Comparison of ENCODE assay signal across 8 cellular contexts in genomic region chr15:88545578-88546247, GRCh38. TPM values are rescaled to one million over a fixed set of nuclear protein-coding genes. Genes with fewer than 3 reads are reported as not detected.
A peak's percentile ranks its signal among the peaks of the same experiment; 100 is the strongest.
DNase-seq lines count a peak whose midpoint lies in the region; ATAC-seq and TF ChIP-seq lines count a peak whose summit lies in the region.
"Not testable (repeated sequence)": the region's sequence is repeated elsewhere in the genome, so short reads cannot be mapped to it uniquely, and the experiment has no call there.

No MANE protein-coding gene starts in this region.

- POLR2A ChIA-PET in activated CD8-positive, alpha-beta T cell treated with anti-CD3 and anti-CD28 coated beads for 36 hours (lab: Charles Lee): not testable (repeated sequence)

- not testable (repeated sequence) for H3K36me3 ChIP-seq in mesendoderm (ENCODE audit: control insufficient read depth, insufficient read depth, low read length); rectal smooth muscle tissue (ENCODE audit: control insufficient read depth, insufficient read depth, low read length); urinary bladder (ENCODE audit: insufficient read depth)

- H2BK5ac ChIP-seq in mesendoderm (ENCODE audit: low read length): peak overlapping the region; percentile 97

- TSS peak; percentile 71 for BruUV-seq in Calu3 (replicated peaks; lab: Mats Ljungman, UMichigan)

- not testable (repeated sequence) for H3K36me3 Mint-ChIP-seq in Calu3 (ENCODE audit: insufficient read depth, unreplicated experiment); activated CD8-positive, alpha-beta T cell treated with anti-CD3 and anti-CD28 coated beads for 36 hours (ENCODE audit: low read depth)

- H2BK15ac ChIP-seq in mesendoderm (replicated peaks; ENCODE audit: low read depth): not testable (repeated sequence)

- not testable (repeated sequence) for H3K4me1 Mint-ChIP-seq in Calu3 (ENCODE audit: low read depth, unreplicated experiment)
- H3K4me1 Mint-ChIP-seq in activated CD8-positive, alpha-beta T cell treated with anti-CD3 and anti-CD28 coated beads for 36 hours (ENCODE audit: low read depth): peaks cover 14% of the 10 kb centered on the region

- H3K27ac ChIP-seq in foreskin keratinocyte (peak overlapping the region; percentile 90), mesendoderm (ENCODE audit: low read depth, low read length) (peak overlapping the region; percentile 85), rectal smooth muscle tissue (ENCODE audit: low read depth, low read length) (peak overlapping the region; percentile 71), urinary bladder (ENCODE audit: low read depth) (peak overlapping the region; percentile 29)

- H3K27me3 Mint-ChIP-seq in Calu3 (ENCODE audit: unreplicated experiment); activated CD8-positive, alpha-beta T cell treated with anti-CD3 and anti-CD28 coated beads for 36 hours: not testable (repeated sequence)

- H3K4me2 ChIP-seq in mesendoderm (ENCODE audit: low read length): peak overlapping the region; percentile 93

- peak overlapping the region; percentile 93 for H3K56ac ChIP-seq in mesendoderm (ENCODE audit: low read length)

- H3K4me1 ChIP-seq in foreskin keratinocyte; mesendoderm (ENCODE audit: control insufficient read depth, low read depth, low read length); urinary bladder (ENCODE audit: insufficient read depth): not testable (repeated sequence)
- H3K4me1 ChIP-seq in rectal smooth muscle tissue (ENCODE audit: control insufficient read depth, insufficient read depth, low read length): peaks cover 20% of the 10 kb centered on the region

- not testable (repeated sequence) for H3K79me1 ChIP-seq in mesendoderm (ENCODE audit: low read length)

- H4K8ac ChIP-seq in mesendoderm (ENCODE audit: low read depth, low read length): not testable (repeated sequence)

- not testable (repeated sequence) for H2AK5ac ChIP-seq in mesendoderm (ENCODE audit: low read length)

- H2BK120ac ChIP-seq in mesendoderm (ENCODE audit: low read depth, low read length): peak overlapping the region; percentile 8

- peak overlapping the region; percentile 82 for H3K9ac ChIP-seq in mesendoderm (ENCODE audit: low read length)
- H3K9ac ChIP-seq in rectal smooth muscle tissue (ENCODE audit: low read length): peak overlapping the region; percentile 45

- peak overlapping the region; percentile 60 for H3K27ac Mint-ChIP-seq in Calu3 (ENCODE audit: unreplicated experiment)
- H3K27ac Mint-ChIP-seq in activated CD8-positive, alpha-beta T cell treated with anti-CD3 and anti-CD28 coated beads for 36 hours: peak overlapping the region; percentile 94

- peak overlapping the region; percentile 96 for H3K18ac ChIP-seq in mesendoderm (ENCODE audit: low read length)

- H3K23ac ChIP-seq in mesendoderm (ENCODE audit: low read length): not testable (repeated sequence)

- not testable (repeated sequence) for ATAC-seq in activated CD8-positive, alpha-beta T cell treated with anti-CD3 and anti-CD28 coated beads for 36 hours; foreskin keratinocyte

- H3K27me3 ChIP-seq in foreskin keratinocyte; mesendoderm (ENCODE audit: insufficient read depth, low read length, poor library complexity); rectal smooth muscle tissue (ENCODE audit: control insufficient read depth, insufficient read depth, low read length): not testable (repeated sequence)

- DNase-seq in Calu3; NB4 (ENCODE audit: low read depth); activated CD8-positive, alpha-beta T cell treated with anti-CD3 and anti-CD28 coated beads for 36 hours; cardiac fibroblast (ENCODE audit: low read depth in 2 of 2); foreskin keratinocyte; mesendoderm: not testable (repeated sequence)

- H4K5ac ChIP-seq in mesendoderm (ENCODE audit: low read length): peak overlapping the region; percentile 77

- H3K79me2 ChIP-seq in mesendoderm (ENCODE audit: control insufficient read depth, insufficient read depth, low read length): not testable (repeated sequence)

- H3K4ac ChIP-seq in mesendoderm (ENCODE audit: low read depth, low read length): peak overlapping the region; percentile 58

- CTCF ChIA-PET in Calu3 (lab: Charles Lee); activated CD8-positive, alpha-beta T cell treated with anti-CD3 and anti-CD28 coated beads for 36 hours (lab: Charles Lee): not testable (repeated sequence)

- not testable (repeated sequence) for H3K9me3 Mint-ChIP-seq in Calu3 (ENCODE audit: low read depth, unreplicated experiment); activated CD8-positive, alpha-beta T cell treated with anti-CD3 and anti-CD28 coated beads for 36 hours

- H3K4me3 Mint-ChIP-seq in Calu3 (ENCODE audit: low read depth, unreplicated experiment): peak overlapping the region; percentile 74
- H3K4me3 Mint-ChIP-seq in activated CD8-positive, alpha-beta T cell treated with anti-CD3 and anti-CD28 coated beads for 36 hours: peak overlapping the region; percentile 87

- intact Hi-C loops in Calu3 (cut with micrococcal nuclease; ENCODE audit: unreplicated experiment): loop anchor here (5.0 kb wide), 1 partner anchor 67 kb away; no protein-coding TSS in a partner anchor
- intact Hi-C loops in activated CD8-positive, alpha-beta T cell treated with anti-CD3 and anti-CD28 coated beads for 36 hours (cut with micrococcal nuclease): loop anchor here (5.0 kb wide), 1 partner anchor 77 kb away; the partner anchor contains the start of gene AEN

- not testable (repeated sequence) for TF ChIP-seq POLR2A in NB4 (IDR thresholded peaks at IDR 0.05; ENCODE audit: extremely low read depth, insufficient read length)

- not testable (repeated sequence) for TF ChIP-seq CTCF in Calu3 (IDR thresholded peaks at IDR 0.05; ENCODE audit: unreplicated experiment); NB4 (IDR thresholded peaks at IDR 0.05; ENCODE audit: low read depth, low read length); activated CD8-positive, alpha-beta T cell treated with anti-CD3 and anti-CD28 coated beads for 36 hours (IDR thresholded peaks at IDR 0.05); cardiac fibroblast (IDR thresholded peaks at IDR 0.05; ENCODE audit: low read depth, low read length); foreskin keratinocyte (conservative IDR thresholded peaks at IDR 0.05)

- no CpG with 5 or more reads among the region's 8 CpGs for WGBS in mesendoderm (ENCODE audit: extremely low coverage, insufficient coverage, low lambda C conversion rate)
- WGBS in urinary bladder: 3% methylated on average over 7 of the region's 8 CpGs

- peak overlapping the region; percentile 74 for H3K4me3 ChIP-seq in NB4 (ENCODE audit: low read depth, low read length)
- H3K4me3 ChIP-seq in cardiac fibroblast (replicated peaks in 1 of 2; ENCODE audit: low read depth in 2 of 2, low read length in 2 of 2): peak overlapping the region; percentile 69 to 73
- H3K4me3 ChIP-seq in mesendoderm (ENCODE audit: low read length): peak overlapping the region; percentile 56
- H3K4me3 ChIP-seq in rectal smooth muscle tissue (ENCODE audit: low read length): peak overlapping the region; percentile 87
- peak overlapping the region; percentile 62 for H3K4me3 ChIP-seq in urinary bladder (ENCODE audit: low read depth, low read length)

RNA-seq across cellular contexts. Expression of gene DET1, which starts 0.8 kb away (rescaled TPM):
- total RNA-seq in Calu3 (2022) (4.2 and 4.9 TPM in 2 replicates), foreskin keratinocyte (1.5 and 1.6 TPM in 2 replicates), urinary bladder (16.7 TPM)
- total RNA-seq in activated CD8-positive, alpha-beta T cell treated with anti-CD3 and anti-CD28 coated beads for 36 hours: 1 to 10 TPM; 2.1 to 2.6 TPM
- polyA plus RNA-seq in foreskin keratinocyte (1.1 and 1.3 TPM in 2 replicates), urinary bladder (7.9 TPM)
- polyA plus RNA-seq in mesendoderm (2013, experiment 1 of 2): 3.2 TPM
- polyA plus RNA-seq in mesendoderm (2013, experiment 2 of 2): 3.0 TPM

Comparison
In these comparisons a context has a peak if more than half of its experiments do, and no peak if none do; other contexts are left out.
1. H3K27ac ChIP-seq: peak in every context shown above with its lines; median percentile 90 in foreskin keratinocyte; 85 in mesendoderm; 71 in rectal smooth muscle tissue; 29 in urinary bladder.